7 cellular contexts compared by ENCODE assay signal in the genomic region with DNA sequence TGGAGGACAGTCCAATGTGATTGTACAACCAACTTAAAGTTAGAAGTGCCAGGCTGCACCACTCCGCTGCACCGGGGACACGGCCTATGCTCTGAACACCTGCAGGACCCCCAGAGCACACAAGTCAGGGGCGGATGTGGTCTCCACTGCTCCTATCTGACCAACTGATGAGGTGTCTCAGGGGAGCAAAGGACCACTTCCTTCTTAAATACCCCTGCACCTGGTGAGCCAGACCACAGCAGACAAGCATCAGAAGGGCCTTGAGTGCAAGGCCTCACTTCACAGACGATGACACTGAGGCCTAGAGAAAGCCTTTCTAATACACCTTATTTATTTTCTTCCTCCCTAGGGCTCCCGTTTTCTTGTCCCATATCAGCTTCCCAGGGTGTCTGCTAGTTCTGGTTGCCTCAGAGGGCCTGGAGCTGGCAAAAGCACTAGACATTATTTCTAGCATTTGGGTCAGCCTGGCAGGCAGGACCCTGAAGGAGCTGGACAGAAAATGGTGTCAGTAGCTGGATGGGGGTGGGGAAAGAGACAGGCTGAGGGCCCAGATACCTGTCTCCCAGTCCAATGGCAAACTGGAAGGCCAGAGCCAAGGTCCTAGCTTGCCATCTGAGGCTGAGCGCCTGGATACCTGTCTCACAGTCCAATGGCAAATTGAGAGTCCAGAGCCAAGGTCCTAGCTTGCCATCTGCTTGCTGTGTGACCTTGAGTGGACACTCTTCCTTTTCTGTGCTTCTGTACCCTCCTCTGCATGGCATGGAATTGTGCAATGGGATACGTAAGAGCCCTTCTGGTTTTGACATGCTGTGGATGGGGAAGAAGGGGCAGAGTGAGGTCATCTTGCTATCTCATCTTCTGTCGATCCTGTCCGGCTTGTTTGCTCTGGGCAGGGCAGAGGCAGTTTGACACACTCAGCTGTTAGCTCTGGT. TPM values are rescaled to one million over a fixed set of nuclear protein-coding genes. Genes with fewer than 3 reads are reported as not detected.
DNase-seq lines count a peak whose midpoint lies in the region; ATAC-seq and TF ChIP-seq lines count a peak whose summit lies in the region.

No MANE protein-coding gene starts in this region.

- WGBS in esophagus muscularis mucosa = 63% methylated on average over 9 of the region's 10 CpGs

- intact Hi-C loops in esophagus muscularis mucosa (cut with DNase I) = no loop called here

- in situ Hi-C loops in GM18951 (cut with MboI; ENCODE audit: low sequenced_read_pairs, unreplicated experiment) = no loop called here

- H3K36me3 ChIP-seq in Peyer's patch = no peaks in the 10 kb centered on the region
- H3K36me3 ChIP-seq in esophagus muscularis mucosa = peaks cover 0 to 9% (median 0%) of the 10 kb centered on the region in 4 donors

- TF ChIP-seq CTCF in Peyer's patch (IDR thresholded peaks at IDR 0.05) = no peak
- TF ChIP-seq CTCF in esophagus muscularis mucosa (IDR thresholded peaks at IDR 0.05) = no peak

- TF ChIP-seq POLR2A in GM18951 (IDR thresholded peaks at IDR 0.05; ENCODE audit: extremely low read depth, insufficient read depth, insufficient read length) = peak; percentile 56
- TF ChIP-seq POLR2A in Peyer's patch (IDR thresholded peaks at IDR 0.05) = no peak
- no peak for TF ChIP-seq POLR2A in esophagus muscularis mucosa (IDR thresholded peaks at IDR 0.05; ENCODE audit: low read depth)

- H3K27ac ChIP-seq in Peyer's patch = peak overlapping the region; percentile 82 to 90 (median 84)
- peak overlapping the region; percentile 91 to 97 (median 96) for H3K27ac ChIP-seq in esophagus muscularis mucosa (replicated peaks in 1 of 4)

- H3K9me3 ChIP-seq in Peyer's patch (no peaks in the 10 kb centered on the region), esophagus muscularis mucosa (no peaks in the 10 kb centered on the region)

- DNase-seq in Peyer's patch = peak in 2 of 3 donors; percentile 94 to 97
- DNase-seq in esophagus muscularis mucosa (ENCODE audit: extremely low spot score) = no peak
- peak; percentile 54 for DNase-seq in stimulated activated naive CD8-positive, alpha-beta T cell treated with anti-CD3 and anti-CD28 coated beads, Interleukin-15, Interleukin-2, amounts not matched to agents 100 U/mL and 50 U/mL, for 24 hours
- no peak for DNase-seq in cerebellar nuclear complex (lab: John Stamatoyannopoulos, UW)
- DNase-seq in NCI-H524 treated with DMSO at 0.1 percent for 48 hours (lab: John Stamatoyannopoulos, UW) = no peak

- H3K4me1 ChIP-seq in Peyer's patch = peaks cover 0 to 59% (median 36%) of the 10 kb centered on the region in 4 donors
- peaks cover 95 to 100% (median 99%) of the 10 kb centered on the region in 4 donors for H3K4me1 ChIP-seq in esophagus muscularis mucosa

- H3K4me3 ChIP-seq in Peyer's patch = peak overlapping the region in 1 of 4 donors; percentile 37
- H3K4me3 ChIP-seq in esophagus muscularis mucosa = no peak overlapping the region

- peak; percentile 50 for ATAC-seq in HG02840 (IDR thresholded peaks at IDR 0.05; ENCODE audit: low FRiP score, unreplicated experiment)
- ATAC-seq in stimulated activated naive CD8-positive, alpha-beta T cell treated with anti-CD3 and anti-CD28 coated beads, Interleukin-15, Interleukin-2, amounts not matched to agents 100 U/mL and 50 U/mL, for 24 hours = peak; percentile 9

- TF ChIP-seq EP300 in esophagus muscularis mucosa (IDR thresholded peaks at IDR 0.05) = no peak

- H3K27me3 ChIP-seq in Peyer's patch (no peaks in the 10 kb centered on the region), esophagus muscularis mucosa (no peaks in the 10 kb centered on the region)

RNA-seq across cellular contexts. Expression of a gene that starts 9.0 kb away (rescaled TPM):
- total RNA-seq in Peyer's patch (10 to 100 TPM; 15.8 to 86.6 (median 33.3) TPM), esophagus muscularis mucosa (100 to 1,000 TPM; 217 to 341 (median 285) TPM)

RNA-seq across cellular contexts. Expression of a gene that starts 38.1 kb away (rescaled TPM):
- total RNA-seq in Peyer's patch (10 to 100 TPM; 15.1 to 27.2 (median 16.8) TPM), esophagus muscularis mucosa (10 to 100 TPM; 28.3 to 32.0 (median 30.1) TPM)

RNA-seq across cellular contexts. Expression of a gene that starts 57.3 kb away (rescaled TPM):
- total RNA-seq in Peyer's patch (100 to 1,000 TPM in 1 of 4 donors, 10 to 100 TPM in 3; 11.2 to 228 (median 30.1) TPM), esophagus muscularis mucosa (100 to 1,000 TPM; 232 to 442 (median 374) TPM)

Comparison
In these comparisons a context has a peak if more than half of its experiments do, and no peak if none do; other contexts are left out.
1. DNase-seq: peak in Peyer's patch (2 of 3) and stimulated activated naive CD8-positive, alpha-beta T cell treated with anti-CD3 and anti-CD28 coated beads, Interleukin-15, Interleukin-2, amounts not matched to agents 100 U/mL and 50 U/mL, for 24 hours (single experiment); none in esophagus muscularis mucosa (single experiment), cerebellar nuclear complex (0 of 2) and NCI-H524 treated with DMSO at 0.1 percent for 48 hours (single experiment).